9 cellular contexts compared by ENCODE assay signal in genomic region chr5:66987949-66988838, GRCh38.
DNase-seq lines count a peak whose midpoint lies in the region; ATAC-seq, FAIRE-seq and TF ChIP-seq lines count a peak whose summit lies in the region.
"Had no signal": no experiment of that assay in that cellular context is flagged by ENCODE, and none has a peak within 500 bp of the region (broad histone marks: within the 10 kb centered on the region; RNA-seq: fewer than 3 reads in every experiment).

No MANE protein-coding gene starts in this region.

- no peaks in the 10 kb centered on the region for H3K36me3 ChIP-seq in lung (ENCODE audit: control insufficient read depth in 2 of 2, insufficient read depth in 2 of 2, low read length in 2 of 2)
- H3K36me3 ChIP-seq: BLaER1 treated with 17β-estradiol and CSF1 and Interleukin-3, amounts not matched to agents 10 nM and 100 nM had no signal

- FAIRE-seq in H54 (lab: Jason Lieb, UNC) = peak; percentile 33

- no peak for TF ChIP-seq POLR2A in H54 (IDR thresholded peaks at IDR 0.05; ENCODE audit: low read depth, low read length)

- WGBS in lung, 2 donors = 56 to 60% methylated on average over 3 of the region's 3 CpGs

- no peaks in the 10 kb centered on the region for H3K27me3 ChIP-seq in lung (ENCODE audit: control insufficient read depth, insufficient read depth)
- H3K27me3 ChIP-seq: BLaER1 treated with 17β-estradiol and CSF1 and Interleukin-3, amounts not matched to agents 10 nM and 100 nM had no signal

- H3K4me1 ChIP-seq in lung (ENCODE audit: control insufficient read depth in 2 of 2, insufficient read depth in 2 of 2, low read length in 2 of 2) = peaks cover 1 to 16% of the 10 kb centered on the region in 2 donors

- ATAC-seq in lung (ENCODE audit: insufficient read depth, low FRiP score) = peak; percentile 70
- no peak for ATAC-seq in GM18861 (IDR thresholded peaks at IDR 0.05; ENCODE audit: unreplicated experiment)

- no peak overlapping the region for H3K27ac ChIP-seq in lung (ENCODE audit: low read depth in 1 of 2, low read length in 1 of 2)
- H3K27ac ChIP-seq: BLaER1 treated with 17β-estradiol and CSF1 and Interleukin-3, amounts not matched to agents 10 nM and 100 nM had no signal

- H3K9me3 ChIP-seq in lung (ENCODE audit: control insufficient read depth in 2 of 2, insufficient read depth in 1 of 2, low read length in 1 of 2) = no peaks in the 10 kb centered on the region
- H3K9me3 ChIP-seq: BLaER1 treated with 17β-estradiol and CSF1 and Interleukin-3, amounts not matched to agents 10 nM and 100 nM had no signal

- no peak overlapping the region for H3K4me3 ChIP-seq in lung
- H3K4me3 ChIP-seq: BLaER1 treated with 17β-estradiol and CSF1 and Interleukin-3, amounts not matched to agents 10 nM and 100 nM had no signal

- peak; percentile 60 for TF ChIP-seq CTCF in lung (IDR thresholded peaks at IDR 0.05; ENCODE audit: control extremely low read depth, extremely low read depth)

- DNase-seq in NCI-H1105 treated with DMSO at 0.1 percent for 48 hours (lab: John Stamatoyannopoulos, UW) (peak; percentile 22), NCI-H1105 (lab: John Stamatoyannopoulos, UW) (no peak), H54 (ENCODE audit: insufficient read length, low spot score) (peak; percentile 8), NCI-H748 (lab: John Stamatoyannopoulos, UW; ENCODE audit: unreplicated experiment) (peak; percentile 56), cerebellar cortex (ENCODE audit: low spot score) (peak; percentile 21), lung (ENCODE audit: low spot score) (no peak), globus pallidus (ENCODE audit: low spot score) (no peak)

Comparison
In these comparisons a context has a peak if more than half of its experiments do, and no peak if none do; other contexts are left out.
1. DNase-seq: peak in NCI-H1105 treated with DMSO at 0.1 percent for 48 hours (single experiment), H54 (single experiment), NCI-H748 (single experiment) and cerebellar cortex (single experiment); none in NCI-H1105 (single experiment), lung (single experiment) and globus pallidus (single experiment).